Comparison of ENCODE assay signal across 18 cellular contexts in genomic region chr3:177571271-177571972, GRCh38.
A peak's percentile ranks its signal among the peaks of the same experiment; 100 is the strongest.
DNase-seq lines count a peak whose midpoint lies in the region; ATAC-seq, FAIRE-seq and TF ChIP-seq lines count a peak whose summit lies in the region.
"Had no signal": no experiment of that assay in that cellular context is flagged by ENCODE, and none has a peak within 500 bp of the region (broad histone marks: within the 10 kb centered on the region; RNA-seq: fewer than 3 reads in every experiment).

No MANE protein-coding gene starts in this region.

- H3K9me3 ChIP-seq in H1 (ENCODE audit: insufficient read depth in 2 of 2, low read depth in 1 of 2, low read length in 1 of 2) = peaks cover 0 to 3% of the 10 kb centered on the region in 2 experiments; a peak in 1 of 4 replicates
- no peaks in the 10 kb centered on the region for H3K9me3 ChIP-seq in sigmoid colon
- no peaks in the 10 kb centered on the region for H3K9me3 ChIP-seq in SK-N-SH
- H3K9me3 ChIP-seq: Peyer's patch had no signal

- H3K27ac Mint-ChIP-seq in nephron = peak overlapping the region; percentile 32 to 52 (median 34)
- H3K27ac Mint-ChIP-seq: B cell; CD4-positive, alpha-beta memory T cell had no signal

- TF ChIP-seq CTCF in H1 (IDR thresholded peaks at IDR 0.05; ENCODE audit: control extremely low read depth in 1 of 3, insufficient read depth in 1 of 3, low read depth in 1 of 3, low read length in 3 of 3) (no peak), nephron (IDR thresholded peaks at IDR 0.05; ENCODE audit: unreplicated experiment in 3 of 3) (no peak), sigmoid colon (IDR thresholded peaks at IDR 0.05) (no peak), SK-N-SH (IDR thresholded peaks at IDR 0.05) (no peak)

- H2BK12ac ChIP-seq in H1 (ENCODE audit: low read depth, low read length) = no peak overlapping the region

- H2BK5ac ChIP-seq in H1 (ENCODE audit: low read depth, low read length) = no peak overlapping the region

- peaks cover 40% of the 10 kb centered on the region for H3K4me1 Mint-ChIP-seq in nephron

- no peaks in the 10 kb centered on the region for H3K9me2 ChIP-seq in SK-N-SH

- no peak overlapping the region for H3K14ac ChIP-seq in H1 (ENCODE audit: insufficient read length)

- H3K36me3 Mint-ChIP-seq in nephron (ENCODE audit: low read depth) = peaks cover 4% of the 10 kb centered on the region
- H3K36me3 Mint-ChIP-seq: CD4-positive, alpha-beta memory T cell had no signal

- H3K79me2 ChIP-seq in H1 (ENCODE audit: control insufficient read depth in 1 of 2, insufficient read depth in 2 of 2, low read length in 2 of 2) = no peaks in the 10 kb centered on the region
- H3K79me2 ChIP-seq in SK-N-SH (ENCODE audit: insufficient read depth) = no peaks in the 10 kb centered on the region

- H3K4me2 ChIP-seq in H1 (ENCODE audit: insufficient read depth in 1 of 2, low read depth in 2 of 2, low read length in 2 of 2) (no peak overlapping the region), SK-N-SH (no peak overlapping the region)

- FAIRE-seq in H1 (lab: Jason Lieb, UNC) = no peak
- FAIRE-seq: GM19239 had no signal

- no peak overlapping the region for H3K18ac ChIP-seq in H1 (ENCODE audit: extremely low read depth, low read length)

- H3K36me3 ChIP-seq in H1 (ENCODE audit: control insufficient read depth in 2 of 4, insufficient read depth in 4 of 4, low read length in 3 of 4) = no peaks in the 10 kb centered on the region
- H3K36me3 ChIP-seq in sigmoid colon = no peaks in the 10 kb centered on the region
- no peaks in the 10 kb centered on the region for H3K36me3 ChIP-seq in SK-N-SH (replicated peaks in 1 of 2; ENCODE audit: control insufficient read depth in 1 of 2, insufficient read depth in 2 of 2, low read length in 1 of 2)
- H3K36me3 ChIP-seq: Peyer's patch had no signal

- no peak overlapping the region for H3K4me3 Mint-ChIP-seq in nephron
- H3K4me3 Mint-ChIP-seq: B cell; CD4-positive, alpha-beta memory T cell had no signal

- DNase-seq in NCI-H82 (lab: John Stamatoyannopoulos, UW) = peak; percentile 81
- no peak for DNase-seq in H1 (ENCODE audit: low read depth in 1 of 2, low spot score in 2 of 2)
- no peak for DNase-seq in sigmoid colon
- no peak for DNase-seq in pons (ENCODE audit: low spot score)
- DNase-seq in SK-N-SH = no peak
- DNase-seq: CD4-positive, alpha-beta memory T cell; DMS153; GDM1; GOT3; KG1; NCI-H526; Peyer's patch had no signal

- H2AFZ ChIP-seq in H1 (ENCODE audit: low read length) (peak overlapping the region; percentile 42; the same call in 1 of the 2 replicates), SK-N-SH (ENCODE audit: low read depth) (no peak overlapping the region)

- no peak overlapping the region for H4K91ac ChIP-seq in H1 (replicated peaks; ENCODE audit: insufficient read length, low read length)

- H3K23ac ChIP-seq in H1 (ENCODE audit: insufficient read length) = no peak overlapping the region

- H3K27ac ChIP-seq in H1 (ENCODE audit: low read depth, low read length) = no peak overlapping the region
- peak overlapping the region in 3 of 4 donors; percentile 9 to 17 (median 15) for H3K27ac ChIP-seq in sigmoid colon
- H3K27ac ChIP-seq in SK-N-SH (ENCODE audit: low read depth in 2 of 2, low read length in 1 of 2) = no peak overlapping the region; a peak in 1 of 4 replicates
- H3K27ac ChIP-seq: Peyer's patch had no signal

- no peak overlapping the region for H2BK120ac ChIP-seq in H1 (replicated peaks; ENCODE audit: low read depth, low read length)

- H3K27me3 ChIP-seq in H1 (replicated peaks in 1 of 4; ENCODE audit: control insufficient read depth in 3 of 4, extremely low read depth in 1 of 4, insufficient read depth in 3 of 4, low read length in 3 of 4) (no peaks in the 10 kb centered on the region), sigmoid colon (no peaks in the 10 kb centered on the region), SK-N-SH (ENCODE audit: insufficient read depth) (no peaks in the 10 kb centered on the region)
- H3K27me3 ChIP-seq: Peyer's patch had no signal

- H3K79me1 ChIP-seq in H1 (ENCODE audit: low read depth, low read length) = no peaks in the 10 kb centered on the region

- no peaks in the 10 kb centered on the region for H3K9me3 Mint-ChIP-seq in nephron

- no peak for ATAC-seq in GM19397 (IDR thresholded peaks at IDR 0.05; ENCODE audit: unreplicated experiment)
- no peak for ATAC-seq in HG03342 (IDR thresholded peaks at IDR 0.05; ENCODE audit: unreplicated experiment)
- ATAC-seq: Right ventricle myocardium inferior had no signal

- H4K5ac ChIP-seq in H1 (ENCODE audit: insufficient read length, low read depth, low read length) = no peak overlapping the region

- H3K23me2 ChIP-seq in H1 (ENCODE audit: low read depth, low read length) = no peaks in the 10 kb centered on the region

- H2BK15ac ChIP-seq in H1 (ENCODE audit: low read length) = no peak overlapping the region

- no peak overlapping the region for H3K4me3 ChIP-seq in H1 (ENCODE audit: extremely low read depth in 1 of 4, insufficient read depth in 2 of 4, low read depth in 3 of 4, low read length in 4 of 4)
- no peak overlapping the region for H3K4me3 ChIP-seq in sigmoid colon
- H3K4me3 ChIP-seq in SK-N-SH (ENCODE audit: low read depth in 2 of 2, low read length in 1 of 2) = no peak overlapping the region
- H3K4me3 ChIP-seq: Peyer's patch had no signal

- no peak for TF ChIP-seq EP300 in H1 (IDR thresholded peaks at IDR 0.05; ENCODE audit: borderline replicate concordance in 1 of 2, low read depth in 2 of 2, low read length in 2 of 2)
- no peak for TF ChIP-seq EP300 in sigmoid colon (IDR thresholded peaks at IDR 0.05)
- no peak for TF ChIP-seq EP300 in SK-N-SH (IDR thresholded peaks at IDR 0.05; ENCODE audit: borderline replicate concordance in 1 of 2, low read depth in 1 of 2, low read length in 1 of 2)

- H3F3A ChIP-seq in SK-N-SH (replicated peaks; ENCODE audit: insufficient read depth) = peaks cover 4% of the 10 kb centered on the region

- H4K20me1 ChIP-seq in H1 (replicated peaks in 1 of 2; ENCODE audit: control insufficient read depth in 1 of 2, insufficient read depth in 2 of 2, low read length in 2 of 2) = no peaks in the 10 kb centered on the region
- no peaks in the 10 kb centered on the region for H4K20me1 ChIP-seq in SK-N-SH (ENCODE audit: insufficient read depth)

- intact Hi-C loops in sigmoid colon (cut with DNase I) = no loop called here

- TF ChIP-seq POLR2A in H1 (IDR thresholded peaks at IDR 0.05; ENCODE audit: control extremely low read depth in 1 of 2, low read depth in 2 of 2, low read length in 2 of 2) (no peak), sigmoid colon (IDR thresholded peaks at IDR 0.05) (no peak)

- H4K8ac ChIP-seq in H1 (ENCODE audit: extremely low read depth, insufficient read depth, low read length) = no peak overlapping the region

- CTCF ChIA-PET in H1 (lab: Charles Lee; ENCODE audit: partially characterized antibody) = interaction anchor here (1.3 kb wide), 1 partner anchor 51 kb away, joined by 5 read pairs; no protein-coding TSS in a partner anchor
- CTCF ChIA-PET in SK-N-SH (lab: Yijun Ruan, JAX) = interaction anchor here (0.8 to 1.1 kb wide), 3 partner anchors 11 to 15 kb away, joined by 3 read pairs; no protein-coding TSS in a partner anchor

- 83% methylated on average over 1 of the region's 1 CpG; no CpG with 5 or more reads in 1 of the 2 experiments for WGBS in H1 (ENCODE audit: extremely low coverage in 1 of 2, insufficient coverage in 1 of 2, insufficient read length in 1 of 2, insufficient replicate concordance in 2 of 2, low coverage in 1 of 2, low lambda C conversion rate in 2 of 2, missing lambda C conversion rate in 1 of 2), 2 experiments
- WGBS in sigmoid colon, 2 donors = 93 to 98% methylated on average over 1 of the region's 1 CpG
- 100% methylated on average over 1 of the region's 1 CpG for WGBS in SK-N-SH (ENCODE audit: low lambda C conversion rate)

- POLR2A ChIA-PET in H1 (lab: Charles Lee; ENCODE audit: partially characterized antibody) = no interaction called here
- POLR2A ChIA-PET in SK-N-SH (lab: Yijun Ruan, JAX) = no interaction called here

- H3K4ac ChIP-seq in H1 (replicated peaks; ENCODE audit: insufficient read length, low read depth, low read length) = no peak overlapping the region

- H3K27me3 Mint-ChIP-seq in nephron (ENCODE audit: low read depth) = no peaks in the 10 kb centered on the region
- H3K27me3 Mint-ChIP-seq: B cell; CD4-positive, alpha-beta memory T cell had no signal

- H3K9ac ChIP-seq in H1 (replicated peaks in 1 of 4; ENCODE audit: extremely low read depth in 1 of 4, low read depth in 3 of 4, low read length in 3 of 4) = no peak overlapping the region
- no peak overlapping the region for H3K9ac ChIP-seq in SK-N-SH

- TF ChIP-seq RAD21 in H1 (IDR thresholded peaks at IDR 0.05 in 1 of 2, conservative IDR thresholded peaks at IDR 0.05 in 1 of 2; ENCODE audit: low read depth in 2 of 2, low read length in 2 of 2) (no peak), SK-N-SH (IDR thresholded peaks at IDR 0.05; ENCODE audit: low read length) (no peak)

- H3K4me1 ChIP-seq in H1 (replicated peaks in 1 of 4; ENCODE audit: control insufficient read depth in 3 of 4, insufficient read depth in 4 of 4, low read length in 3 of 4) = peaks cover 0 to 5% (median 3%) of the 10 kb centered on the region in 4 experiments; a peak in 4 of 7 replicates
- peaks cover 0 to 23% (median 14%) of the 10 kb centered on the region in 4 donors for H3K4me1 ChIP-seq in sigmoid colon
- peaks cover 0 to 14% of the 10 kb centered on the region in 2 experiments; a peak in 2 of 4 replicates for H3K4me1 ChIP-seq in SK-N-SH (ENCODE audit: control insufficient read depth in 1 of 2, insufficient read depth in 2 of 2, low read depth in 1 of 2, low read length in 1 of 2)
- H3K4me1 ChIP-seq: Peyer's patch had no signal

- H3K56ac ChIP-seq in H1 (replicated peaks; ENCODE audit: insufficient read length, low read depth, low read length) = no peak overlapping the region

- no peak overlapping the region for H2BK20ac ChIP-seq in H1 (ENCODE audit: low read length)

- no peak overlapping the region for H2AK5ac ChIP-seq in H1 (ENCODE audit: low read depth, low read length)

TF ChIP-seq in H1, 55 proteins besides CTCF, POLR2A, EP300 and RAD21 (continues in another document):
- TF ChIP-seq POLR2AphosphoS5 (IDR thresholded peaks at IDR 0.05; ENCODE audit: low read depth, low read length) = no peak
- TF ChIP-seq ASH2L (IDR thresholded peaks at IDR 0.05; ENCODE audit: low read length) = no peak
- TF ChIP-seq KDM1A (IDR thresholded peaks at IDR 0.05; ENCODE audit: borderline replicate concordance, low read length) = no peak
- no peak for TF ChIP-seq RBBP5 (IDR thresholded peaks at IDR 0.05; ENCODE audit: borderline replicate concordance, low read depth, low read length)
- no peak for TF ChIP-seq BRCA1 (IDR thresholded peaks at IDR 0.05; ENCODE audit: low read depth, low read length)

TF ChIP-seq in SK-N-SH, 30 proteins besides CTCF, POLR2A, EP300 and RAD21:
- no peak for TF ChIP-seq GABPA (IDR thresholded peaks at IDR 0.05; ENCODE audit: low read depth)

Comparison
In these comparisons a context has a peak if more than half of its experiments do, and no peak if none do; other contexts are left out.
1. H3K27ac ChIP-seq: peak in sigmoid colon (3 of 4); none in H1 (single experiment) and SK-N-SH (0 of 2).